Comparison of ENCODE assay signal across 1 cellular context in the genomic region with DNA sequence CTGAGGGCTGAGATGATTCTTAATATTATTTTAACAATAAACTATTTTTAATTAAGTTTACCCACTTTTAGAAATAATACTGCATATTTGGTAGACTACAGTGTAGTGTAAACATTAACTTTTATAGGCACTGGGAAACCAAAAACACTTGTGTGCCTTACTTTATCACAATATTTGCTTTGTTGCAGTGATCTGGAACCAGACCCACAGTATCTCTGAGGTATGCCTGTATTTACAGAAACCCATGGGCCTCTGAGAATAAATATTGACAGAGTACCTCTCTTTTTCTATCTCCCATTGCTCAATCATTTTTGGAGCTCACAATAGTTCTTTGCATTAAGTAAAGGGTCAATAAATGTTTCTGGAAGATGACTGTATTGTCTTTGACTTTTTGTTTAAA.
TF ChIP-seq lines count a peak whose summit lies in the region.

No MANE protein-coding gene starts in this region.

TF ChIP-seq in HepG2, 621 proteins besides CTCF, POLR2A, EP300 and RAD21 (continued from another document and continues in another):
- TF ChIP-seq ZBTB40 (IDR thresholded peaks at IDR 0.05) (no peak), ZBTB40 (CRISPR knock-in tag; IDR thresholded peaks at IDR 0.05) (no peak), REXO4 (CRISPR knock-in tag; IDR thresholded peaks at IDR 0.05; ENCODE audit: borderline replicate concordance) (no peak), ZNF331 (CRISPR knock-in tag; IDR thresholded peaks at IDR 0.05) (peak; percentile 93), SATB2 (CRISPR knock-in tag; IDR thresholded peaks at IDR 0.05) (no peak), MNT (IDR thresholded peaks at IDR 0.05) (no peak), ZNF878 (CRISPR knock-in tag; IDR thresholded peaks at IDR 0.05) (peak; percentile 92; the same call in 1 of the 2 replicates), RBM22 (optimal IDR thresholded peaks at IDR 0.05; ENCODE audit: low read length) (no peak), DNMT3B (CRISPR knock-in tag; conservative IDR thresholded peaks at IDR 0.05) (peak; percentile 86), ARID2 (CRISPR knock-in tag; IDR thresholded peaks at IDR 0.05; ENCODE audit: borderline replicate concordance) (peak; percentile 62; the same call in 1 of the 2 replicates), PCBP1 (IDR thresholded peaks at IDR 0.05; ENCODE audit: borderline replicate concordance, low read depth, low read length) (no peak), ZFP90 (CRISPR knock-in tag; IDR thresholded peaks at IDR 0.05; ENCODE audit: borderline replicate concordance) (no peak), MEIS1 (CRISPR knock-in tag; IDR thresholded peaks at IDR 0.05; ENCODE audit: borderline replicate concordance) (no peak), FOSL2 (CRISPR knock-in tag; IDR thresholded peaks at IDR 0.05) (peak; percentile 69; the same call in 1 of the 2 replicates), NR3C1 (CRISPR knock-in tag; IDR thresholded peaks at IDR 0.05) (no peak), FOXA3 (CRISPR knock-in tag; IDR thresholded peaks at IDR 0.05) (peak; percentile 100), NFRKB (IDR thresholded peaks at IDR 0.05) (no peak), ZNF329 (CRISPR knock-in tag; IDR thresholded peaks at IDR 0.05; ENCODE audit: low read depth) (no peak), ZNF772 (CRISPR knock-in tag; IDR thresholded peaks at IDR 0.05) (no peak), ZNF709 (CRISPR knock-in tag; IDR thresholded peaks at IDR 0.05) (no peak), MEIS2 (CRISPR knock-in tag; IDR thresholded peaks at IDR 0.05) (no peak), ARNTL (CRISPR knock-in tag; IDR thresholded peaks at IDR 0.05) (no peak), TRIM22 (IDR thresholded peaks at IDR 0.05) (no peak), ZNF33A (CRISPR knock-in tag; IDR thresholded peaks at IDR 0.05; ENCODE audit: borderline replicate concordance) (no peak), NCOA2 (CRISPR knock-in tag; IDR thresholded peaks at IDR 0.05) (peak; percentile 99), ZMYM4 (CRISPR knock-in tag; IDR thresholded peaks at IDR 0.05) (peak; percentile 91), ZSCAN12 (CRISPR knock-in tag; IDR thresholded peaks at IDR 0.05) (no peak), KAT8 (CRISPR knock-in tag; IDR thresholded peaks at IDR 0.05) (peak; percentile 86), MLLT10 (CRISPR knock-in tag; IDR thresholded peaks at IDR 0.05) (no peak), EEA1 (CRISPR knock-in tag; IDR thresholded peaks at IDR 0.05; ENCODE audit: borderline replicate concordance) (no peak), CENPT (CRISPR knock-in tag; IDR thresholded peaks at IDR 0.05; ENCODE audit: low read depth) (no peak)
- TF ChIP-seq, protein P1, sequence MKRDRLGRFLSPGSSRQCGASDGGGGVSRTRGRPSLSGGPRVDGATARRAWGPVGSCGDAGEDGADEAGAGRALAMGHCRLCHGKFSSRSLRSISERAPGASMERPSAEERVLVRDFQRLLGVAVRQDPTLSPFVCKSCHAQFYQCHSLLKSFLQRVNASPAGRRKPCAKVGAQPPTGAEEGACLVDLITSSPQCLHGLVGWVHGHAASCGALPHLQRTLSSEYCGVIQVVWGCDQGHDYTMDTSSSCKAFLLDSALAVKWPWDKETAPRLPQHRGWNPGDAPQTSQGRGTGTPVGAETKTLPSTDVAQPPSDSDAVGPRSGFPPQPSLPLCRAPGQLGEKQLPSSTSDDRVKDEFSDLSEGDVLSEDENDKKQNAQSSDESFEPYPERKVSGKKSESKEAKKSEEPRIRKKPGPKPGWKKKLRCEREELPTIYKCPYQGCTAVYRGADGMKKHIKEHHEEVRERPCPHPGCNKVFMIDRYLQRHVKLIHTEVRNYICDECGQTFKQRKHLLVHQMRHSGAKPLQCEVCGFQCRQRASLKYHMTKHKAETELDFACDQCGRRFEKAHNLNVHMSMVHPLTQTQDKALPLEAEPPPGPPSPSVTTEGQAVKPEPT (CRISPR knock-in tag; IDR thresholded peaks at IDR 0.05; ENCODE audit: low read depth) = no peak
- TF ChIP-seq, protein P2, sequence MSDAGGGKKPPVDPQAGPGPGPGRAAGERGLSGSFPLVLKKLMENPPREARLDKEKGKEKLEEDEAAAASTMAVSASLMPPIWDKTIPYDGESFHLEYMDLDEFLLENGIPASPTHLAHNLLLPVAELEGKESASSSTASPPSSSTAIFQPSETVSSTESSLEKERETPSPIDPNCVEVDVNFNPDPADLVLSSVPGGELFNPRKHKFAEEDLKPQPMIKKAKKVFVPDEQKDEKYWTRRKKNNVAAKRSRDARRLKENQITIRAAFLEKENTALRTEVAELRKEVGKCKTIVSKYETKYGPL (CRISPR knock-in tag; IDR thresholded peaks at IDR 0.05) = no peak
- TF ChIP-seq, protein P3, sequence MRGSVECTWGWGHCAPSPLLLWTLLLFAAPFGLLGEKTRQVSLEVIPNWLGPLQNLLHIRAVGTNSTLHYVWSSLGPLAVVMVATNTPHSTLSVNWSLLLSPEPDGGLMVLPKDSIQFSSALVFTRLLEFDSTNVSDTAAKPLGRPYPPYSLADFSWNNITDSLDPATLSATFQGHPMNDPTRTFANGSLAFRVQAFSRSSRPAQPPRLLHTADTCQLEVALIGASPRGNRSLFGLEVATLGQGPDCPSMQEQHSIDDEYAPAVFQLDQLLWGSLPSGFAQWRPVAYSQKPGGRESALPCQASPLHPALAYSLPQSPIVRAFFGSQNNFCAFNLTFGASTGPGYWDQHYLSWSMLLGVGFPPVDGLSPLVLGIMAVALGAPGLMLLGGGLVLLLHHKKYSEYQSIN (CRISPR knock-in tag; IDR thresholded peaks at IDR 0.05; ENCODE audit: borderline replicate concordance) = no peak
- TF ChIP-seq, protein P4, sequence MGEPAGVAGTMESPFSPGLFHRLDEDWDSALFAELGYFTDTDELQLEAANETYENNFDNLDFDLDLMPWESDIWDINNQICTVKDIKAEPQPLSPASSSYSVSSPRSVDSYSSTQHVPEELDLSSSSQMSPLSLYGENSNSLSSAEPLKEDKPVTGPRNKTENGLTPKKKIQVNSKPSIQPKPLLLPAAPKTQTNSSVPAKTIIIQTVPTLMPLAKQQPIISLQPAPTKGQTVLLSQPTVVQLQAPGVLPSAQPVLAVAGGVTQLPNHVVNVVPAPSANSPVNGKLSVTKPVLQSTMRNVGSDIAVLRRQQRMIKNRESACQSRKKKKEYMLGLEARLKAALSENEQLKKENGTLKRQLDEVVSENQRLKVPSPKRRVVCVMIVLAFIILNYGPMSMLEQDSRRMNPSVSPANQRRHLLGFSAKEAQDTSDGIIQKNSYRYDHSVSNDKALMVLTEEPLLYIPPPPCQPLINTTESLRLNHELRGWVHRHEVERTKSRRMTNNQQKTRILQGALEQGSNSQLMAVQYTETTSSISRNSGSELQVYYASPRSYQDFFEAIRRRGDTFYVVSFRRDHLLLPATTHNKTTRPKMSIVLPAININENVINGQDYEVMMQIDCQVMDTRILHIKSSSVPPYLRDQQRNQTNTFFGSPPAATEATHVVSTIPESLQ (CRISPR knock-in tag; conservative IDR thresholded peaks at IDR 0.05) = no peak
- TF ChIP-seq, protein P5, sequence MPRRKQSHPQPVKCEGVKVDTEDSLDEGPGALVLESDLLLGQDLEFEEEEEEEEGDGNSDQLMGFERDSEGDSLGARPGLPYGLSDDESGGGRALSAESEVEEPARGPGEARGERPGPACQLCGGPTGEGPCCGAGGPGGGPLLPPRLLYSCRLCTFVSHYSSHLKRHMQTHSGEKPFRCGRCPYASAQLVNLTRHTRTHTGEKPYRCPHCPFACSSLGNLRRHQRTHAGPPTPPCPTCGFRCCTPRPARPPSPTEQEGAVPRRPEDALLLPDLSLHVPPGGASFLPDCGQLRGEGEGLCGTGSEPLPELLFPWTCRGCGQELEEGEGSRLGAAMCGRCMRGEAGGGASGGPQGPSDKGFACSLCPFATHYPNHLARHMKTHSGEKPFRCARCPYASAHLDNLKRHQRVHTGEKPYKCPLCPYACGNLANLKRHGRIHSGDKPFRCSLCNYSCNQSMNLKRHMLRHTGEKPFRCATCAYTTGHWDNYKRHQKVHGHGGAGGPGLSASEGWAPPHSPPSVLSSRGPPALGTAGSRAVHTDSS (CRISPR knock-in tag; conservative IDR thresholded peaks at IDR 0.05) = no peak
